Comparison of ENCODE assay signal across 19 cellular contexts in the genomic region with DNA sequence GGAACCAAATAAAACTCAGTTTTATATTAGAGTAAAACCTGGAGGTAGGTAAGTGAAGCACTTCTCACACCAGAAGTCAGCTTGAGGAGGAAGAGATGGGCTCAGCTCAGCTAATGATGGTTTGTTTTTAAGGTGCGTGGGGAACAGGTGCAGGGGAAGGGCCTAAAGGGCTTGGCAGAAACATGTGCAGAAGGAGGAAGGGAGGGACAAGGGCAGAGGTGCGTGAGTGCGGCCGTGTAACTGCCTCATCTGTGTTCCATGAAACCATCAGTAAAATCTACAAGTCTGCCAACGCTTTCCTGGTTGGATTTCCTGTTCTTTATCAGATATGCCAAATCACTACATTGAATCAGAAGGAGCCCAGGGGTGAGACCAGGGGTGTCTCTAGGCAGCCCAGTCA. TPM values are rescaled to one million over a fixed set of nuclear protein-coding genes. Genes with fewer than 3 reads are reported as not detected.
DNase-seq lines count a peak whose midpoint lies in the region; ATAC-seq and TF ChIP-seq lines count a peak whose summit lies in the region.
"Had no signal": no experiment of that assay in that cellular context is flagged by ENCODE, and none has a peak within 500 bp of the region (broad histone marks: within the 10 kb centered on the region; RNA-seq: fewer than 3 reads in every experiment).

No MANE protein-coding gene starts in this region.

- POLR2A ChIA-PET in activated CD4-positive, alpha-beta memory T cell treated with anti-CD3 and anti-CD28 coated beads, Interleukin-2, amount 10 ng/mL, durations not matched to agents 7 days and 5 days (lab: Charles Lee), result interaction anchor here (1.3 to 11.4 kb wide), 6 partner anchors 9 to 395 kb away, joined by 3 to 177 read pairs (median 39); partner anchors contain the start of genes CCR5, CXCR6 and FYCO1

- no peak overlapping the region for H3K4me3 ChIP-seq in thyroid gland (replicated peaks in 1 of 3)
- H3K4me3 ChIP-seq: SJSA1, tibial artery had no signal

- no peak for DNase-seq in activated T-cell treated with anti-CD3 and anti-CD28 coated beads, Interleukin-2, amount 50 U/mL, for 4 hours
- DNase-seq in activated T-cell treated with anti-CD3 and anti-CD28 coated beads, Interleukin-2, amount 50 U/mL, for 48 hours, result no peak
- no peak for DNase-seq in activated CD4-positive, alpha-beta memory T cell treated with anti-CD3 and anti-CD28 coated beads, Interleukin-2, amount 10 ng/mL, durations not matched to agents 7 days and 5 days
- DNase-seq in memory B cell (ENCODE audit: low spot score in 2 of 2) (no peak), thyroid gland (no peak), amniotic stem cell (lab: John Stamatoyannopoulos, UW) (no peak), SHP77 (lab: John Stamatoyannopoulos, UW) (no peak)
- no peak for DNase-seq in stimulated activated naive CD8-positive, alpha-beta T cell treated with anti-CD3 and anti-CD28 coated beads, Interleukin-15, amount 100 ng/mL, for 72 hours
- DNase-seq: ACHN, Calu3, NCI-H2029 treated with DMSO at 0.1 percent for 48 hours, NCI-H510A, tibial artery had no signal

- peak overlapping the region; percentile 16 for H3K4me3 Mint-ChIP-seq in activated T-cell treated with anti-CD3 and anti-CD28 coated beads, Interleukin-2, amount 50 U/mL, for 4 hours
- H3K4me3 Mint-ChIP-seq in activated CD4-positive, alpha-beta memory T cell treated with anti-CD3 and anti-CD28 coated beads, Interleukin-2, amount 10 ng/mL, durations not matched to agents 7 days and 5 days, result no peak overlapping the region
- H3K4me3 Mint-ChIP-seq in memory B cell, result no peak overlapping the region
- H3K4me3 Mint-ChIP-seq in stimulated activated naive CD8-positive, alpha-beta T cell treated with anti-CD3 and anti-CD28 coated beads, Interleukin-15, amount 100 ng/mL, for 72 hours, result peak overlapping the region in 1 of 2 donors; percentile 41
- H3K4me3 Mint-ChIP-seq: nephron had no signal

- peaks cover 8 to 15% of the 10 kb centered on the region in 2 donors for H3K36me3 ChIP-seq in thyroid gland

- CTCF ChIA-PET in activated CD4-positive, alpha-beta memory T cell treated with anti-CD3 and anti-CD28 coated beads, Interleukin-2, amount 10 ng/mL, durations not matched to agents 7 days and 5 days (lab: Charles Lee), result interaction anchor here (0.9 to 5.1 kb wide), 2 partner anchors 10 to 18 kb away, joined by 3 to 20 read pairs; no protein-coding TSS in a partner anchor

- H3K27me3 ChIP-seq in thyroid gland, result no peaks in the 10 kb centered on the region
- H3K27me3 ChIP-seq: SJSA1, tibial artery had no signal

- peak; percentile 16 to 33 for ATAC-seq in activated T-cell treated with anti-CD3 and anti-CD28 coated beads, Interleukin-2, amount 50 U/mL, for 4 hours
- no peak for ATAC-seq in memory B cell (ENCODE audit: low read depth)
- no peak for ATAC-seq in stimulated activated naive CD8-positive, alpha-beta T cell treated with anti-CD3 and anti-CD28 coated beads, Interleukin-15, amount 100 ng/mL, for 72 hours

- WGBS in thyroid gland, 2 donors, result 79 to 85% methylated on average over 5 of the region's 5 CpGs

- H3K27ac ChIP-seq in thyroid gland, result peak overlapping the region in 2 of 3 donors; percentile 31 to 91
- H3K27ac ChIP-seq: SJSA1, tibial artery had no signal

- no peaks in the 10 kb centered on the region for H3K9me3 Mint-ChIP-seq in activated T-cell treated with anti-CD3 and anti-CD28 coated beads, Interleukin-2, amount 50 U/mL, for 4 hours
- no peaks in the 10 kb centered on the region for H3K9me3 Mint-ChIP-seq in activated CD4-positive, alpha-beta memory T cell treated with anti-CD3 and anti-CD28 coated beads, Interleukin-2, amount 10 ng/mL, durations not matched to agents 7 days and 5 days
- no peaks in the 10 kb centered on the region for H3K9me3 Mint-ChIP-seq in memory B cell
- peaks cover 0 to 5% of the 10 kb centered on the region in 2 donors for H3K9me3 Mint-ChIP-seq in stimulated activated naive CD8-positive, alpha-beta T cell treated with anti-CD3 and anti-CD28 coated beads, Interleukin-15, amount 100 ng/mL, for 72 hours
- H3K9me3 Mint-ChIP-seq: nephron had no signal

- no peak for TF ChIP-seq POLR2A in thyroid gland (IDR thresholded peaks at IDR 0.05)

- H3K4me1 ChIP-seq in thyroid gland, result peaks cover 37 to 56% of the 10 kb centered on the region in 2 donors

- H3K9me3 ChIP-seq in thyroid gland, result no peaks in the 10 kb centered on the region
- H3K9me3 ChIP-seq: SJSA1, tibial artery had no signal

- peaks cover 55% of the 10 kb centered on the region for H3K36me3 Mint-ChIP-seq in activated T-cell treated with anti-CD3 and anti-CD28 coated beads, Interleukin-2, amount 50 U/mL, for 4 hours (ENCODE audit: insufficient read depth)
- peaks cover 84% of the 10 kb centered on the region for H3K36me3 Mint-ChIP-seq in activated CD4-positive, alpha-beta memory T cell treated with anti-CD3 and anti-CD28 coated beads, Interleukin-2, amount 10 ng/mL, durations not matched to agents 7 days and 5 days (ENCODE audit: low read depth)
- peaks cover 25% of the 10 kb centered on the region for H3K36me3 Mint-ChIP-seq in memory B cell

- H3K4me1 Mint-ChIP-seq in activated T-cell treated with anti-CD3 and anti-CD28 coated beads, Interleukin-2, amount 50 U/mL, for 4 hours (ENCODE audit: low read depth), result peaks cover 79% of the 10 kb centered on the region
- H3K4me1 Mint-ChIP-seq in activated CD4-positive, alpha-beta memory T cell treated with anti-CD3 and anti-CD28 coated beads, Interleukin-2, amount 10 ng/mL, durations not matched to agents 7 days and 5 days, result peaks cover 91% of the 10 kb centered on the region
- peaks cover 12% of the 10 kb centered on the region for H3K4me1 Mint-ChIP-seq in memory B cell
- H3K4me1 Mint-ChIP-seq in stimulated activated naive CD8-positive, alpha-beta T cell treated with anti-CD3 and anti-CD28 coated beads, Interleukin-15, amount 100 ng/mL, for 72 hours, result peaks cover 83% of the 10 kb centered on the region

- no peak for TF ChIP-seq CTCF in thyroid gland (IDR thresholded peaks at IDR 0.05)

- H3K27me3 Mint-ChIP-seq in activated T-cell treated with anti-CD3 and anti-CD28 coated beads, Interleukin-2, amount 50 U/mL, for 4 hours (ENCODE audit: low read depth), result no peaks in the 10 kb centered on the region
- H3K27me3 Mint-ChIP-seq in activated CD4-positive, alpha-beta memory T cell treated with anti-CD3 and anti-CD28 coated beads, Interleukin-2, amount 10 ng/mL, durations not matched to agents 7 days and 5 days, result no peaks in the 10 kb centered on the region
- no peaks in the 10 kb centered on the region for H3K27me3 Mint-ChIP-seq in memory B cell
- no peaks in the 10 kb centered on the region for H3K27me3 Mint-ChIP-seq in stimulated activated naive CD8-positive, alpha-beta T cell treated with anti-CD3 and anti-CD28 coated beads, Interleukin-15, amount 100 ng/mL, for 72 hours

- intact Hi-C loops in thyroid gland (cut with DNase I), result no loop called here

- peak overlapping the region; percentile 89 for H3K27ac Mint-ChIP-seq in activated CD4-positive, alpha-beta memory T cell treated with anti-CD3 and anti-CD28 coated beads, Interleukin-2, amount 10 ng/mL, durations not matched to agents 7 days and 5 days
- peak overlapping the region; percentile 38 for H3K27ac Mint-ChIP-seq in memory B cell
- H3K27ac Mint-ChIP-seq in stimulated activated naive CD8-positive, alpha-beta T cell treated with anti-CD3 and anti-CD28 coated beads, Interleukin-15, amount 100 ng/mL, for 72 hours, result peak overlapping the region in 1 of 2 donors; percentile 42
- H3K27ac Mint-ChIP-seq: nephron had no signal

RNA-seq across cellular contexts. Expression of gene FYCO1, which starts 19.9 kb away (rescaled TPM):
- 1 to 10 TPM; 9.3 to 9.9 (median 9.8) TPM for total RNA-seq in activated T-cell treated with anti-CD3 and anti-CD28 coated beads, Interleukin-2, amount 50 U/mL, for 4 hours
- total RNA-seq in activated CD4-positive, alpha-beta memory T cell treated with anti-CD3 and anti-CD28 coated beads, Interleukin-2, amount 10 ng/mL, durations not matched to agents 7 days and 5 days, result 10 to 100 TPM; 21.7 to 22.6 TPM
- 10 to 100 TPM; 38.2 to 66.6 (median 50.5) TPM for total RNA-seq in thyroid gland

RNA-seq across cellular contexts. Expression of gene CXCR6, which starts 32.4 kb away (rescaled TPM):
- 1 to 10 TPM; 1.4 to 2.6 (median 1.6) TPM for total RNA-seq in activated T-cell treated with anti-CD3 and anti-CD28 coated beads, Interleukin-2, amount 50 U/mL, for 4 hours
- total RNA-seq in activated CD4-positive, alpha-beta memory T cell treated with anti-CD3 and anti-CD28 coated beads, Interleukin-2, amount 10 ng/mL, durations not matched to agents 7 days and 5 days, result 10 to 100 TPM; 53.8 to 58.8 TPM
- 1 to 10 TPM; 2.1 to 4.4 (median 3.4) TPM for total RNA-seq in thyroid gland
- total RNA-seq: Calu3, cerebellum, H4, SJSA1 had no signal

RNA-seq across cellular contexts. Expression of gene XCR1, which starts 51.6 kb away (rescaled TPM):
- not detected for total RNA-seq in activated T-cell treated with anti-CD3 and anti-CD28 coated beads, Interleukin-2, amount 50 U/mL, for 4 hours
- not detected for total RNA-seq in activated CD4-positive, alpha-beta memory T cell treated with anti-CD3 and anti-CD28 coated beads, Interleukin-2, amount 10 ng/mL, durations not matched to agents 7 days and 5 days
- not detected for total RNA-seq in thyroid gland
- total RNA-seq: activated CD8-positive, alpha-beta memory T cell treated with anti-CD3 and anti-CD28 coated beads for 36 hours; Calu3; cerebellum; G401; H4; SJSA1 had no signal

Comparison
In these comparisons a context has a peak if more than half of its experiments do, and no peak if none do; other contexts are left out.
1. ATAC-seq: peak in activated T-cell treated with anti-CD3 and anti-CD28 coated beads, Interleukin-2, amount 50 U/mL, for 4 hours (2 of 2); none in memory B cell (single experiment) and stimulated activated naive CD8-positive, alpha-beta T cell treated with anti-CD3 and anti-CD28 coated beads, Interleukin-15, amount 100 ng/mL, for 72 hours (single experiment).
2. RNA of gene CXCR6, which starts 32.4 kb away (total RNA-seq): 53.8 to 58.8 TPM in activated CD4-positive, alpha-beta memory T cell treated with anti-CD3 and anti-CD28 coated beads, Interleukin-2, amount 10 ng/mL, durations not matched to agents 7 days and 5 days; 2.1 to 4.4 TPM in thyroid gland and 1.4 to 2.6 TPM in activated T-cell treated with anti-CD3 and anti-CD28 coated beads, Interleukin-2, amount 50 U/mL, for 4 hours; every median in the first group is over 10 times any median in the second.